ENCODE assay signal across 15 cellular contexts in genomic region chr4:8266508-8266907, GRCh38. TPM values are rescaled to one million over a fixed set of nuclear protein-coding genes. Genes with fewer than 3 reads are reported as not detected.
"Had no signal": no experiment of that assay in that cellular context is flagged by ENCODE, and none has a peak within 500 bp of the region (broad histone marks: within the 10 kb centered on the region; RNA-seq: fewer than 3 reads in every experiment).

No MANE protein-coding gene starts in this region.

- H3K4me3 Mint-ChIP-seq: activated B cell treated with CpG ODN at 0.5 μM for 24 hours; activated CD8-positive, alpha-beta T cell treated with anti-CD3 and anti-CD28 coated beads for 36 hours; activated T-cell treated with anti-CD3 and anti-CD28 coated beads, Interleukin-2, amount 50 U/mL, for 4 hours; natural killer cell treated with Interleukin-12 subunit alpha and Interleukin-12 subunit beta and Interleukin-15 and Interleukin-18, amount 100 ng/mL, for 72 hours had no signal

- H3K27me3 ChIP-seq: vagina had no signal

- H3K27ac ChIP-seq: tibial artery, vagina had no signal

- H3K36me3 Mint-ChIP-seq: activated naive CD4-positive, alpha-beta T cell treated with anti-CD3 and anti-CD28 coated beads, Interleukin-2, amount 50 U/mL, for 72 hours; brain; natural killer cell treated with Interleukin-12 subunit alpha and Interleukin-12 subunit beta and Interleukin-15 and Interleukin-18, amount 100 ng/mL, for 72 hours had no signal

- FAIRE-seq: islet of Langerhans had no signal

- H3K36me3 ChIP-seq: gastroesophageal sphincter, tibial artery, vagina had no signal

- H3K9me3 ChIP-seq: gastroesophageal sphincter, tibial artery, vagina had no signal

- H3K4me1 Mint-ChIP-seq: activated B cell treated with CpG ODN at 0.5 μM for 24 hours had no signal

- H3K4me3 ChIP-seq: gastroesophageal sphincter, tibial artery, vagina had no signal

- H3K27ac Mint-ChIP-seq: activated B cell treated with CpG ODN at 0.5 μM for 24 hours; activated CD8-positive, alpha-beta T cell treated with anti-CD3 and anti-CD28 coated beads for 36 hours; activated naive CD4-positive, alpha-beta T cell treated with anti-CD3 and anti-CD28 coated beads, Interleukin-2, amount 50 U/mL, for 72 hours; natural killer cell treated with Interleukin-12 subunit alpha and Interleukin-12 subunit beta and Interleukin-15 and Interleukin-18, amount 100 ng/mL, for 72 hours had no signal

- DNase-seq: activated B cell treated with CpG ODN at 0.5 μM for 24 hours; activated effector memory CD4-positive, alpha-beta T cell treated with Interleukin-2 at 50 U/mL for 16 hours; activated T-cell treated with anti-CD3 and anti-CD28 coated beads, Interleukin-2, amount 50 U/mL, for 4 hours; amygdala; cortex of kidney; effector CD4-positive, alpha-beta T cell; stimulated activated naive CD4-positive, alpha-beta T cell had no signal

- H3K9me3 Mint-ChIP-seq: activated B cell treated with CpG ODN at 0.5 μM for 24 hours; activated CD8-positive, alpha-beta T cell treated with anti-CD3 and anti-CD28 coated beads for 36 hours; activated naive CD4-positive, alpha-beta T cell treated with anti-CD3 and anti-CD28 coated beads, Interleukin-2, amount 50 U/mL, for 72 hours; activated T-cell treated with anti-CD3 and anti-CD28 coated beads, Interleukin-2, amount 50 U/mL, for 4 hours; natural killer cell treated with Interleukin-12 subunit alpha and Interleukin-12 subunit beta and Interleukin-15 and Interleukin-18, amount 100 ng/mL, for 72 hours had no signal

RNA-seq across cellular contexts. Expression of gene HTRA3, which starts 3.0 kb away (rescaled TPM):
- total RNA-seq: activated B cell treated with CpG ODN at 0.5 μM for 24 hours; activated naive CD4-positive, alpha-beta T cell treated with anti-CD3 and anti-CD28 coated beads, Interleukin-2, amount 50 U/mL, for 72 hours; activated T-cell treated with anti-CD3 and anti-CD28 coated beads, Interleukin-2, amount 50 U/mL, for 4 hours; natural killer cell treated with Interleukin-12 subunit alpha and Interleukin-12 subunit beta and Interleukin-15 and Interleukin-18, amount 100 ng/mL, for 72 hours had no signal
